Comparison of ENCODE assay signal across 29 cellular contexts in the genomic region with DNA sequence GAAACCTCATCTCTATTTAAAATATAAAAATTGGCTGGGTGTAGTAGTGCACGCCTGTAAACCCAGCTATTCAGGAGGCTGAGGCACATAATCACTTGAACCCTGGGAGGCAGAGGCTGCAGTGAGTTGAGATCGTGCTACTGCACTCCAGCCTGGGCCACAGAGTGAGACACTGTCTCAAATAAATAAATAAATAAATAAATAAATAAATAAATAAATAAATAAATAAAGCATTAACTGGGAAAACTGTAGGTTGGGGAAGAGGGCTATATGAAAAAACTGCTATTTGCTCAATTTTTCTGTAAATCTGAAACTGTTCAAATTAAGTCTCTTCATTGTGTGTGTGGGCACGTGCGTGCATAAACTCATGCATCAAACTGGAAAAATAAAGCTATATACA.
"Had no signal": no experiment of that assay in that cellular context is flagged by ENCODE, and none has a peak within 500 bp of the region (broad histone marks: within the 10 kb centered on the region; RNA-seq: fewer than 3 reads in every experiment).

No MANE protein-coding gene starts in this region.

- FAIRE-seq: urothelium cell line had no signal

- H3K4me1 Mint-ChIP-seq: stimulated activated effector memory CD8-positive, alpha-beta T cell treated with anti-CD3 and anti-CD28 coated beads, Interleukin-12 subunit alpha, Interleukin-12 subunit beta, amount 100 ng/mL, for 72 hours; stimulated activated memory B cell treated with anti-CD40 and anti-IgM and Interleukin-4, amounts not matched to agents 10 μg/mL and 1 μg/mL and 100 μg/mL, for 72 hours; stimulated activated naive B cell treated with anti-CD40 and anti-IgM and Interleukin-4, amounts not matched to agents 10 μg/mL and 1 μg/mL and 100 μg/mL, for 72 hours; stimulated activated naive CD8-positive, alpha-beta T cell treated with anti-CD3 and anti-CD28 coated beads, Interleukin-15, amount 100 ng/mL, for 72 hours had no signal

- H3K36me3 ChIP-seq: uterus had no signal

- H3K9me3 ChIP-seq: stomach, suprapubic skin, testis, thoracic aorta, thyroid gland, tibial artery, transverse colon, upper lobe of left lung, upper lobe of right lung, uterus, vagina had no signal

- H3K27ac ChIP-seq: stomach, suprapubic skin, testis, thoracic aorta, thyroid gland, tibial artery, tibial nerve, transverse colon, upper lobe of left lung, upper lobe of right lung, uterus, vagina had no signal

- H3K4me3 Mint-ChIP-seq: stimulated activated effector memory CD8-positive, alpha-beta T cell treated with anti-CD3 and anti-CD28 coated beads, Interleukin-12 subunit alpha, Interleukin-12 subunit beta, amount 100 ng/mL, for 72 hours; stimulated activated memory B cell treated with anti-CD40 and anti-IgM and Interleukin-4, amounts not matched to agents 10 μg/mL and 1 μg/mL and 100 μg/mL, for 72 hours; stimulated activated naive B cell treated with anti-CD40 and anti-IgM and Interleukin-4, amounts not matched to agents 10 μg/mL and 1 μg/mL and 100 μg/mL, for 72 hours; stimulated activated naive CD8-positive, alpha-beta T cell treated with anti-CD3 and anti-CD28 coated beads, Interleukin-15, amount 100 ng/mL, for 72 hours; stimulated activated naive CD8-positive, alpha-beta T cell treated with anti-CD3 and anti-CD28 coated beads, Interleukin-15, Interleukin-2, amounts not matched to agents 100 ng/mL and 50 ng/mL, for 24 hours; type B pancreatic cell had no signal

- ATAC-seq: stimulated activated effector memory CD8-positive, alpha-beta T cell treated with anti-CD3 and anti-CD28 coated beads, Interleukin-12 subunit alpha, Interleukin-12 subunit beta, amount 100 ng/mL, for 72 hours; stimulated activated memory B cell treated with anti-CD40 and anti-IgM and Interleukin-4, amounts not matched to agents 10 μg/mL and 1 μg/mL and 100 μg/mL, for 72 hours; stimulated activated naive B cell treated with anti-CD40 and anti-IgM and Interleukin-4, amounts not matched to agents 10 μg/mL and 1 μg/mL and 100 μg/mL, for 72 hours; stimulated activated naive CD8-positive, alpha-beta T cell treated with anti-CD3 and anti-CD28 coated beads, Interleukin-15, amount 100 ng/mL, for 72 hours; stimulated activated naive CD8-positive, alpha-beta T cell treated with anti-CD3 and anti-CD28 coated beads, Interleukin-15, Interleukin-2, amounts not matched to agents 100 U/mL and 50 U/mL, for 24 hours; upper lobe of right lung had no signal

- H3K27ac Mint-ChIP-seq: stimulated activated effector memory CD8-positive, alpha-beta T cell treated with anti-CD3 and anti-CD28 coated beads, Interleukin-12 subunit alpha, Interleukin-12 subunit beta, amount 100 ng/mL, for 72 hours; stimulated activated memory B cell treated with anti-CD40 and anti-IgM and Interleukin-4, amounts not matched to agents 10 μg/mL and 1 μg/mL and 100 μg/mL, for 72 hours; stimulated activated naive B cell treated with anti-CD40 and anti-IgM and Interleukin-4, amounts not matched to agents 10 μg/mL and 1 μg/mL and 100 μg/mL, for 72 hours; stimulated activated naive CD8-positive, alpha-beta T cell treated with anti-CD3 and anti-CD28 coated beads, Interleukin-15, amount 100 ng/mL, for 72 hours; stimulated activated naive CD8-positive, alpha-beta T cell treated with anti-CD3 and anti-CD28 coated beads, Interleukin-15, Interleukin-2, amounts not matched to agents 100 ng/mL and 50 ng/mL, for 24 hours; type B pancreatic cell had no signal

- H3K4me1 ChIP-seq: stomach, suprapubic skin, testis, thyroid gland, tibial artery, tibial nerve, transverse colon, upper lobe of left lung, upper lobe of right lung, uterus, vagina had no signal

- H3K4me3 ChIP-seq: stomach, suprapubic skin, testis, thoracic aorta, thyroid gland, tibial artery, tibial nerve, transverse colon, upper lobe of left lung, upper lobe of right lung, uterus, vagina had no signal

- H3K27me3 Mint-ChIP-seq: stimulated activated memory B cell treated with anti-CD40 and anti-IgM and Interleukin-4, amounts not matched to agents 10 μg/mL and 1 μg/mL and 100 μg/mL, for 72 hours; stimulated activated naive B cell treated with anti-CD40 and anti-IgM and Interleukin-4, amounts not matched to agents 10 μg/mL and 1 μg/mL and 100 μg/mL, for 72 hours; stimulated activated naive CD8-positive, alpha-beta T cell treated with anti-CD3 and anti-CD28 coated beads, Interleukin-15, amount 100 ng/mL, for 72 hours; stimulated activated naive CD8-positive, alpha-beta T cell treated with anti-CD3 and anti-CD28 coated beads, Interleukin-15, Interleukin-2, amounts not matched to agents 100 ng/mL and 50 ng/mL, for 24 hours; type B pancreatic cell had no signal

- DNase-seq: stimulated activated CD4-positive, alpha-beta T cell treated with anti-CD3 and anti-CD28 coated beads, Interleukin-2, amount 100 ng/mL, for 48 hours; stimulated activated CD4-positive, alpha-beta T cell treated with anti-CD3 and anti-CD28 coated beads, Interleukin-4, amount 100 ng/mL, for 1 hour; stimulated activated CD4-positive, alpha-beta T cell treated with anti-CD3 and anti-CD28 coated beads, Interleukin-4, amount 100 ng/mL, for 24 hours; stimulated activated CD4-positive, alpha-beta T cell treated with anti-CD3 and anti-CD28 coated beads, Interleukin-4, amount 100 ng/mL, for 4 hours; stimulated activated CD8-positive, alpha-beta memory T cell treated with anti-CD3 and anti-CD28 coated beads, Interleukin-4, amount 100 ng/mL, for 48 hours; stimulated activated naive B cell treated with anti-CD40 and anti-IgM and Interleukin-4, amounts not matched to agents 10 μg/mL and 1 μg/mL and 100 μg/mL, for 72 hours; stimulated activated naive CD4-positive, alpha-beta T cell; stimulated activated naive CD4-positive, alpha-beta T cell treated with Interleukin-2 at 50 U/mL for 16 hours; stimulated activated naive CD8-positive, alpha-beta T cell treated with anti-CD3 and anti-CD28 coated beads, Interleukin-15, amount 100 ng/mL, for 72 hours; stimulated activated naive CD8-positive, alpha-beta T cell treated with anti-CD3 and anti-CD28 coated beads, Interleukin-15, Interleukin-2, amounts not matched to agents 100 U/mL and 50 U/mL, for 24 hours; stomach; substantia nigra; testis; thyroid gland; tibial artery; transverse colon; trophoblast cell; upper lobe of left lung; upper lobe of right lung; uterus had no signal

- H3K9me3 Mint-ChIP-seq: stimulated activated effector memory CD8-positive, alpha-beta T cell treated with anti-CD3 and anti-CD28 coated beads, Interleukin-12 subunit alpha, Interleukin-12 subunit beta, amount 100 ng/mL, for 72 hours had no signal
